ENCODE assay signal across 6 cellular contexts in genomic region chr11:119101367-119101758, GRCh38. TPM values are rescaled to one million over a fixed set of nuclear protein-coding genes. Genes with fewer than 3 reads are reported as not detected.
A peak's percentile ranks its signal among the peaks of the same experiment; 100 is the strongest.
DNase-seq lines count a peak whose midpoint lies in the region; ATAC-seq and TF ChIP-seq lines count a peak whose summit lies in the region.

No MANE protein-coding gene starts in this region.

- WGBS in upper lobe of left lung, 2 donors: 0 to 2% methylated on average over 8 to 17 of the region's 22 CpGs

- H2AFZ ChIP-seq in ACC112 (ENCODE audit: low read length, unreplicated experiment): no peak overlapping the region

- H3K27me3 ChIP-seq in ACC112 (ENCODE audit: insufficient read depth, low read length): no peaks in the 10 kb centered on the region
- no peaks in the 10 kb centered on the region for H3K27me3 ChIP-seq in left ventricle myocardium inferior (ENCODE audit: low read depth)
- H3K27me3 ChIP-seq in upper lobe of left lung: no peaks in the 10 kb centered on the region

- CTCF ChIA-PET in RWPE1 (lab: Yijun Ruan, JAX): interaction anchor here (1.5 kb wide), 1 partner anchor 44 kb away, joined by 3 read pairs; no protein-coding TSS in a partner anchor

- H3K36me3 ChIP-seq in ACC112 (ENCODE audit: insufficient read depth, low read length) (peaks cover 13% of the 10 kb centered on the region), left ventricle myocardium inferior (peaks cover 24% of the 10 kb centered on the region), upper lobe of left lung (peaks cover 3 to 23% (median 9%) of the 10 kb centered on the region in 4 donors)

- H3K4me1 ChIP-seq in ACC112 (ENCODE audit: control insufficient read depth, insufficient read depth, low read length, unreplicated experiment): peaks cover 14% of the 10 kb centered on the region
- peaks cover 37% of the 10 kb centered on the region for H3K4me1 ChIP-seq in left ventricle myocardium inferior
- peaks cover 23 to 34% (median 25%) of the 10 kb centered on the region in 4 donors for H3K4me1 ChIP-seq in upper lobe of left lung

- no peak for TF ChIP-seq EP300 in upper lobe of left lung (IDR thresholded peaks at IDR 0.05)

- ATAC-seq in GM21447 (IDR thresholded peaks at IDR 0.05; ENCODE audit: unreplicated experiment): peak; percentile 20
- peak; percentile 49 to 52 for ATAC-seq in upper lobe of left lung (ENCODE audit: low FRiP score in 2 of 2)

- H3K4me3 ChIP-seq in ACC112 (ENCODE audit: low read depth, low read length) (peak overlapping the region; percentile 92), left ventricle myocardium inferior (peak overlapping the region; percentile 93), upper lobe of left lung (peak overlapping the region; percentile 66 to 92 (median 74))

- intact Hi-C loops in left ventricle myocardium inferior (cut with micrococcal nuclease): no loop called here

- TF ChIP-seq CTCF in RWPE1 (conservative IDR thresholded peaks at IDR 0.05; ENCODE audit: low read depth): no peak
- TF ChIP-seq CTCF in left ventricle myocardium inferior (IDR thresholded peaks at IDR 0.05; ENCODE audit: borderline replicate concordance): peak; percentile 22
- TF ChIP-seq CTCF in upper lobe of left lung (IDR thresholded peaks at IDR 0.05): peak in 1 of 6 experiments; percentile 50

- H3K79me2 ChIP-seq in ACC112 (ENCODE audit: control insufficient read depth, insufficient read depth, low read length, unreplicated experiment): peaks cover 17% of the 10 kb centered on the region

- H3K27ac ChIP-seq in ACC112 (ENCODE audit: low read depth, low read length) (peak overlapping the region; percentile 95), RWPE1 (peak overlapping the region; percentile 97), left ventricle myocardium inferior (replicated peaks) (peak overlapping the region; percentile 97), upper lobe of left lung (peak overlapping the region; percentile 88 to 92 (median 89))

- POLR2A ChIA-PET in RWPE1 (lab: Yijun Ruan, JAX; ENCODE audit: low non-redundant PET): interaction anchor here (0.6 kb wide), 1 partner anchor 15 kb away, joined by 6 read pairs; no protein-coding TSS in a partner anchor

- no peak for TF ChIP-seq POLR2A in upper lobe of left lung (IDR thresholded peaks at IDR 0.05)

- H3K9me3 ChIP-seq in left ventricle myocardium inferior (replicated peaks) (no peaks in the 10 kb centered on the region), upper lobe of left lung (no peaks in the 10 kb centered on the region)

- no peak for DNase-seq in RWPE1 (ENCODE audit: low spot score)
- no peak for DNase-seq in left ventricle myocardium inferior
- peak; percentile 41 to 88 for DNase-seq in upper lobe of left lung
- DNase-seq in NCI-H2029 (lab: John Stamatoyannopoulos, UW): no peak

RNA-seq across cellular contexts. Expression of gene DPAGT1, which starts 0.3 kb away (rescaled TPM):
- total RNA-seq in left ventricle myocardium inferior (15.4 TPM), upper lobe of left lung (10 to 100 TPM; 18.6 to 43.9 (median 28.3) TPM)

RNA-seq across cellular contexts. Expression of gene C2CD2L, which starts 5.8 kb away (rescaled TPM):
- total RNA-seq in left ventricle myocardium inferior (10.8 TPM), upper lobe of left lung (10 to 100 TPM; 13.0 to 26.2 (median 19.8) TPM)

RNA-seq across cellular contexts. Expression of gene HMBS, which starts 16.7 kb away (rescaled TPM):
- 25.2 TPM for total RNA-seq in left ventricle myocardium inferior
- 10 to 100 TPM in 5 of 6 donors, 1 to 10 TPM in 1; 8.4 to 20.4 (median 13.4) TPM for total RNA-seq in upper lobe of left lung

RNA-seq across cellular contexts. Expression of gene HINFP, which starts 20.0 kb away (rescaled TPM):
- total RNA-seq in left ventricle myocardium inferior: 13.9 TPM
- 10 to 100 TPM; 22.3 to 90.1 (median 25.6) TPM for total RNA-seq in upper lobe of left lung

RNA-seq across cellular contexts. Expression of gene VPS11, which starts 33.7 kb away (rescaled TPM):
- total RNA-seq in left ventricle myocardium inferior: 22.0 TPM
- 10 to 100 TPM; 24.9 to 88.0 (median 40.4) TPM for total RNA-seq in upper lobe of left lung

Comparison
In these comparisons a context has a peak if more than half of its experiments do, and no peak if none do; other contexts are left out.
1. DNase-seq: peak in upper lobe of left lung (2 of 2); none in RWPE1 (single experiment), left ventricle myocardium inferior (single experiment) and NCI-H2029 (single experiment).
2. Peak in every context shown above with its lines, with median percentiles within 50 percentile points of each other: H3K27ac ChIP-seq and H3K4me3 ChIP-seq.